ENCODE assay signal across 23 cellular contexts in genomic region chr2:109473616-109474318, GRCh38.
DNase-seq lines count a peak whose midpoint lies in the region; ATAC-seq, FAIRE-seq and TF ChIP-seq lines count a peak whose summit lies in the region.
"Had no signal": no experiment of that assay in that cellular context is flagged by ENCODE, and none has a peak within 500 bp of the region (broad histone marks: within the 10 kb centered on the region; RNA-seq: fewer than 3 reads in every experiment).

No MANE protein-coding gene starts in this region.

- no peaks in the 10 kb centered on the region; the same call in 2 of the 3 replicates for H3K9me3 ChIP-seq in GM12878 (replicated peaks; ENCODE audit: control insufficient read depth, insufficient read depth, low read length)
- no peaks in the 10 kb centered on the region for H3K9me3 ChIP-seq in spleen
- H3K9me3 ChIP-seq in osteoblast (ENCODE audit: low read depth, low read length), result no peaks in the 10 kb centered on the region
- no peaks in the 10 kb centered on the region for H3K9me3 ChIP-seq in Peyer's patch
- H3K9me3 ChIP-seq: A549, BE2C had no signal

- TF ChIP-seq RAD21 in GM12878 (IDR thresholded peaks at IDR 0.05; ENCODE audit: insufficient read depth, low read depth, low read length), result no peak

- no peak overlapping the region for H3K9ac ChIP-seq in GM12878 (ENCODE audit: control insufficient read depth, insufficient read depth, low read length)

- DNase-seq in NCI-H2196 (lab: John Stamatoyannopoulos, UW; ENCODE audit: unreplicated experiment), result peak; percentile 24
- DNase-seq in NCI-H2196 treated with DMSO at 0.1 percent for 48 hours (lab: John Stamatoyannopoulos, UW; ENCODE audit: unreplicated experiment), result no peak
- peak; percentile 48 for DNase-seq in NCI-H2107 treated with DMSO at 0.1 percent for 48 hours (lab: John Stamatoyannopoulos, UW; ENCODE audit: unreplicated experiment)
- no peak for DNase-seq in GM12878 (ENCODE audit: low read depth, low spot score)
- peak; percentile 51 for DNase-seq in spleen
- DNase-seq in osteoblast (ENCODE audit: insufficient read length, low spot score, missing footprints), result no peak
- no peak for DNase-seq in sciatic nerve (ENCODE audit: low spot score)
- no peak for DNase-seq in Peyer's patch
- DNase-seq: activated B cell treated with CpG ODN at 0.5 μM for 24 hours; activated CD8-positive, alpha-beta T cell treated with anti-CD3 and anti-CD28 coated beads, Interleukin-2, amount 10 ng/mL, durations not matched to agents 7 days and 5 days; activated naive CD4-positive, alpha-beta T cell treated with anti-CD3 and anti-CD28 coated beads for 36 hours; activated T-cell treated with anti-CD3 and anti-CD28 coated beads, Interleukin-2, amount 50 U/mL, for 24 hours; amygdala; BE2C; foreskin melanocyte; left ventricle myocardium superior; NCI-H1436 treated with DMSO at 0.1 percent for 48 hours; stimulated activated CD4-positive, alpha-beta T cell treated with anti-CD3 and anti-CD28 coated beads, Interleukin-12 subunit alpha, Interleukin-12 subunit beta, amount 100 ng/mL, for 4 hours had no signal

- H3K4me2 ChIP-seq in GM12878 (ENCODE audit: control insufficient read depth, insufficient read depth), result no peak overlapping the region
- H3K4me2 ChIP-seq in osteoblast (ENCODE audit: insufficient read depth, low read length), result no peak overlapping the region
- H3K4me2 ChIP-seq: A549, hepatocyte had no signal

- H3K4me3 ChIP-seq in GM12878, result no peak overlapping the region
- no peak overlapping the region for H3K4me3 ChIP-seq in spleen
- no peak overlapping the region for H3K4me3 ChIP-seq in osteoblast (ENCODE audit: insufficient read depth, low read length)
- H3K4me3 ChIP-seq in Peyer's patch, result no peak overlapping the region
- H3K4me3 ChIP-seq: A549, cardiac muscle cell, dorsolateral prefrontal cortex, hepatocyte had no signal

- in situ Hi-C loops in GM12878 (cut with MboI), result no loop called here

- H3K79me2 ChIP-seq in GM12878 (ENCODE audit: control insufficient read depth, insufficient read depth, low read length) (no peaks in the 10 kb centered on the region), osteoblast (ENCODE audit: insufficient read depth, low read length) (no peaks in the 10 kb centered on the region)
- H3K79me2 ChIP-seq: hepatocyte had no signal

- 47% methylated on average over 10 of the region's 12 CpGs for WGBS in GM12878 (ENCODE audit: insufficient coverage, insufficient replicate concordance, low lambda C conversion rate, missing lambda C conversion rate)
- WGBS in spleen, 5 donors, result 64 to 86% (median 83%) methylated on average over 11 to 12 of the region's 12 CpGs

- BruUV-seq in GM12878 (replicated peaks; lab: Mats Ljungman, UMichigan), result no TSS peak

- H3K27me3 ChIP-seq in GM12878 (replicated peaks in 1 of 2; ENCODE audit: control insufficient read depth in 2 of 2, insufficient read depth in 2 of 2, low read length in 1 of 2) (no peaks in the 10 kb centered on the region), spleen (replicated peaks in 1 of 7) (no peaks in the 10 kb centered on the region), osteoblast (ENCODE audit: insufficient read depth, low read length) (no peaks in the 10 kb centered on the region), Peyer's patch (no peaks in the 10 kb centered on the region)
- H3K27me3 ChIP-seq: BE2C, cardiac muscle cell, dorsolateral prefrontal cortex, hepatocyte had no signal

- H4K20me1 ChIP-seq in GM12878 (ENCODE audit: control insufficient read depth, insufficient read depth) (no peaks in the 10 kb centered on the region), osteoblast (ENCODE audit: insufficient read depth, low read length) (no peaks in the 10 kb centered on the region)

- H3K27ac ChIP-seq in GM12878 (ENCODE audit: control insufficient read depth, insufficient read depth) (no peak overlapping the region), spleen (no peak overlapping the region), osteoblast (ENCODE audit: low read depth, low read length) (no peak overlapping the region), Peyer's patch (no peak overlapping the region)
- H3K27ac ChIP-seq: A549, cardiac muscle cell, hepatocyte had no signal

- no peak for TF ChIP-seq EP300 in GM12878 (IDR thresholded peaks at IDR 0.05; ENCODE audit: borderline replicate concordance in 1 of 2, control insufficient read depth in 1 of 2, low read depth in 2 of 2, low read length in 2 of 2)

- H3K4me1 ChIP-seq in GM12878 (ENCODE audit: control insufficient read depth, insufficient read depth, low read length) (peaks cover 11% of the 10 kb centered on the region; the same call in 1 of the 2 replicates), spleen (peaks cover 0 to 8% (median 2%) of the 10 kb centered on the region in 6 donors), osteoblast (ENCODE audit: insufficient read depth, low read length) (peaks cover 27% of the 10 kb centered on the region), Peyer's patch (peaks cover 0 to 6% (median 2%) of the 10 kb centered on the region in 4 donors)
- H3K4me1 ChIP-seq: A549, BE2C had no signal

- no peak for FAIRE-seq in GM12878 (lab: Jason Lieb, UNC)
- FAIRE-seq: A549, G401.6 had no signal

- CTCF ChIA-PET in GM12878 (lab: Yijun Ruan, JAX), result no interaction called here

- no peak for TF ChIP-seq CTCF in GM12878 (IDR thresholded peaks at IDR 0.05 in 2 of 3, conservative IDR thresholded peaks at IDR 0.05 in 1 of 3; ENCODE audit: control insufficient read depth in 2 of 3, extremely low read depth in 1 of 3, insufficient read depth in 1 of 3, low read depth in 3 of 3, low read length in 3 of 3)
- TF ChIP-seq CTCF in spleen (IDR thresholded peaks at IDR 0.05 in 8 of 11, conservative IDR thresholded peaks at IDR 0.05 in 3 of 11), result no peak
- no peak for TF ChIP-seq CTCF in osteoblast (IDR thresholded peaks at IDR 0.05; ENCODE audit: extremely low read depth, low read depth, low read length)
- no peak for TF ChIP-seq CTCF in Peyer's patch (IDR thresholded peaks at IDR 0.05)

- POLR2A ChIA-PET in GM12878 (lab: Charles Lee), result no interaction called here

- H2AFZ ChIP-seq in GM12878 (ENCODE audit: control insufficient read depth, low read depth, low read length) (no peak overlapping the region), osteoblast (ENCODE audit: low read length) (no peak overlapping the region)
- H2AFZ ChIP-seq: hepatocyte had no signal

- TF ChIP-seq POLR2A in GM12878 (IDR thresholded peaks at IDR 0.05; ENCODE audit: low read depth, low read length), result no peak
- TF ChIP-seq POLR2A in spleen (IDR thresholded peaks at IDR 0.05), result no peak
- no peak for TF ChIP-seq POLR2A in Peyer's patch (IDR thresholded peaks at IDR 0.05)

- ATAC-seq in GM12878, result no peak
- no peak for ATAC-seq in sciatic nerve
- ATAC-seq: A549; activated CD8-positive, alpha-beta T cell treated with anti-CD3 and anti-CD28 coated beads, Interleukin-2, amount 10 ng/mL, durations not matched to agents 7 days and 5 days had no signal

- SMC1A ChIA-PET in GM12878 (lab: Charles Lee; ENCODE audit: uncharacterized antibody, unreplicated experiment), result interaction anchor here (0.7 to 0.8 kb wide), 2 partner anchors 36 to 371 kb away, joined by 3 read pairs; no protein-coding TSS in a partner anchor

- RAD21 ChIA-PET in GM12878 (lab: Charles Lee; ENCODE audit: unreplicated experiment), result no interaction called here

- no peaks in the 10 kb centered on the region for H3K36me3 ChIP-seq in GM12878 (ENCODE audit: control insufficient read depth in 2 of 2, insufficient read depth in 2 of 2, low read length in 1 of 2)
- no peaks in the 10 kb centered on the region for H3K36me3 ChIP-seq in spleen
- H3K36me3 ChIP-seq in osteoblast (ENCODE audit: insufficient read depth, low read length), result no peaks in the 10 kb centered on the region
- no peaks in the 10 kb centered on the region for H3K36me3 ChIP-seq in Peyer's patch
- H3K36me3 ChIP-seq: BE2C, cardiac muscle cell had no signal

- intact Hi-C loops in GM12878 (cut with micrococcal nuclease; ENCODE audit: unreplicated experiment), result no loop called here
- intact Hi-C loops in spleen (cut with DNase I; ENCODE audit: low total_unique reads), result no loop called here
- intact Hi-C loops in sciatic nerve (cut with DNase I), result no loop called here

TF ChIP-seq in GM12878, 131 proteins besides CTCF, POLR2A, EP300 and RAD21:
- TF ChIP-seq POLR2AphosphoS2 (IDR thresholded peaks at IDR 0.05; ENCODE audit: low read depth, low read length), result no peak
- no peak for TF ChIP-seq CBFB (IDR thresholded peaks at IDR 0.05; ENCODE audit: low read depth)
- no peak for TF ChIP-seq CEBPZ (IDR thresholded peaks at IDR 0.05; ENCODE audit: low read depth, low read length)
- no peak for TF ChIP-seq CREB1 (IDR thresholded peaks at IDR 0.05; ENCODE audit: low read depth)
- no peak for TF ChIP-seq RCOR1 (conservative IDR thresholded peaks at IDR 0.05; ENCODE audit: low read depth, low read length)
- TF ChIP-seq TCF12 (IDR thresholded peaks at IDR 0.05; ENCODE audit: low read depth, low read length), result peak; percentile 83

Comparison
In these comparisons a context has a peak if more than half of its experiments do, and no peak if none do; other contexts are left out.
1. DNase-seq: peak in NCI-H2196 (single experiment), NCI-H2107 treated with DMSO at 0.1 percent for 48 hours (single experiment) and spleen (single experiment); none in NCI-H2196 treated with DMSO at 0.1 percent for 48 hours (single experiment), GM12878 (single experiment), osteoblast (single experiment), sciatic nerve (single experiment) and Peyer's patch (0 of 3).